Comparison of ENCODE assay signal across 8 cellular contexts in the genomic region with DNA sequence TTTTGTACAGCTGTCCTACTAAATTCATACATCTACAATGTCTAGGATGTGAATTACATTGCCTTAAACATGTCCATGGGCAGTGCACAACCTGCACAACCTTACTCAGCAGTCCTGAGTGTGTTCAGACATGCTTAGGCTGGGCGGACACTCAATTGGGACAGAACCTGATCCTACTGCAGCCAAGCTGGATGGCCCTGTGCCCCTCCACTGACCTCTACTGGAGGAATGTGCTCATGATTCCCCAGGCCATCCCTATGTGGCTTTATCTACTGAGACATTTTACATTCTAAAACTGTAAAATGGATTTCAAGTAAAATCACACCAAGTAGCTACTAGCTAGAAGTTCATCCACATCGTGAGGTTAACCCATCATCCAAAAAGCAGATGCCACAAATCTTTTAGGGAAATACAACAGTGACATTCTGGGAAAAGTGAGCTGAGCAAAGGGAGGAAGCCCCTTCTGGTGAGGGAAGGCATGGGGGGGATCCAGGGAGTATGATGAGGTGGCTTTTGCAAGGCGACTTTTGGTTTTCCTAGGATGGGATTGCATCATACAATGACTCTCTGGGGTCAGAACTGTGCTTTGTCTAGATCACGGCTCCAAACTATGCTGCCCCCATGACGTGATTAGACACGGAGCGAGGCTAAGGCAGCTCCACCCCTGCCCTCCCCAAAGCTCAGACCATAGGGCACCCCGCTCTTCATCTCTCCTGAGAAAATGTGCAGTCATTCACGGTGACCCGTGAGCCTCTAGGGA.
DNase-seq lines count a peak whose midpoint lies in the region; ATAC-seq and TF ChIP-seq lines count a peak whose summit lies in the region.

No MANE protein-coding gene starts in this region.

- peak; percentile 52 for TF ChIP-seq RAD21 in HCT116 (IDR thresholded peaks at IDR 0.05; ENCODE audit: low read depth)

- peak; percentile 17 for DNase-seq in Ammon's horn (ENCODE audit: low spot score)
- DNase-seq in HCT116 (ENCODE audit: low read depth, low spot score) = no peak
- DNase-seq in iPS-NIHi7 (ENCODE audit: extremely low spot score) = peak; percentile 81
- no peak for DNase-seq in glutamatergic neuron
- DNase-seq in NCI-H2196 (lab: John Stamatoyannopoulos, UW; ENCODE audit: unreplicated experiment) = no peak
- no peak for DNase-seq in germinal center (ENCODE audit: low spot score)
- DNase-seq in activated T-cell treated with anti-CD3 and anti-CD28 coated beads, Interleukin-2, amount 50 U/mL, for 1 hour = no peak

- H3K4me1 Mint-ChIP-seq in glutamatergic neuron (ENCODE audit: low read depth, unreplicated experiment) = no peaks in the 10 kb centered on the region

- H4K20me1 ChIP-seq in HCT116 (ENCODE audit: insufficient read depth) = no peaks in the 10 kb centered on the region

- no peaks in the 10 kb centered on the region for H3K79me2 ChIP-seq in HCT116 (ENCODE audit: insufficient read depth, low read length)

- TF ChIP-seq CTCF in HCT116 (IDR thresholded peaks at IDR 0.05 in 2 of 3, conservative IDR thresholded peaks at IDR 0.05 in 1 of 3; ENCODE audit: borderline replicate concordance in 1 of 3, insufficient read depth in 1 of 3, low read depth in 2 of 3, low read length in 2 of 3) (peak in 2 of 3 experiments; percentile 58 to 62; a peak in 4 of 6 replicates), WI38 (IDR thresholded peaks at IDR 0.05; ENCODE audit: low read depth, low read length) (peak; percentile 62), glutamatergic neuron (IDR thresholded peaks at IDR 0.05; ENCODE audit: partially characterized antibody, unreplicated experiment) (no peak)

- no peaks in the 10 kb centered on the region for H3K4me1 ChIP-seq in HCT116 (ENCODE audit: control insufficient read depth in 1 of 2, insufficient read depth in 2 of 2, low read length in 2 of 2)

- H3K36me3 Mint-ChIP-seq in glutamatergic neuron (ENCODE audit: unreplicated experiment) = peaks cover 3% of the 10 kb centered on the region

- H3K36me3 ChIP-seq in HCT116 (ENCODE audit: control insufficient read depth in 1 of 2, insufficient read depth in 2 of 2, low read length in 2 of 2) = no peaks in the 10 kb centered on the region

- H3K9ac ChIP-seq in HCT116 (ENCODE audit: low read length) = no peak overlapping the region

- H2AFZ ChIP-seq in HCT116 (ENCODE audit: low read depth, low read length, poor library complexity, severe bottlenecking) = no peak overlapping the region

- CTCF ChIA-PET in HCT116 (lab: Charles Lee) = interaction anchor here (0.9 to 1.9 kb wide), 8 partner anchors 8 to 583 kb away, joined by 3 to 13 read pairs (median 4); no protein-coding TSS in a partner anchor

- POLR2A ChIA-PET in HCT116 (lab: Charles Lee) = interaction anchor here (0.7 kb wide), 1 partner anchor 17 kb away, joined by 3 read pairs; no protein-coding TSS in a partner anchor

- BruUV-seq in HCT116 (replicated peaks; lab: Mats Ljungman, UMichigan) = no TSS peak

- no peak overlapping the region for H3K4me2 ChIP-seq in HCT116 (ENCODE audit: low read length)

- no peak for TF ChIP-seq POLR2A in HCT116 (IDR thresholded peaks at IDR 0.05; ENCODE audit: borderline replicate concordance, extremely low read depth, insufficient read depth, insufficient read length)

- H3K27ac Mint-ChIP-seq in glutamatergic neuron (ENCODE audit: unreplicated experiment) = no peak overlapping the region

- H3K4me3 ChIP-seq in HCT116 (replicated peaks in 1 of 2; ENCODE audit: low read depth in 1 of 2, low read length in 2 of 2) (no peak overlapping the region), WI38 (ENCODE audit: low read depth, low read length) (no peak overlapping the region)

- ATAC-seq in HCT116 = peak; percentile 89

- H3K9me3 ChIP-seq in HCT116 (ENCODE audit: control insufficient read depth in 1 of 2, insufficient read depth in 1 of 2, low read depth in 1 of 2, low read length in 2 of 2) = no peaks in the 10 kb centered on the region

- H3K4me3 Mint-ChIP-seq in glutamatergic neuron (ENCODE audit: unreplicated experiment) = no peak overlapping the region

- intact Hi-C loops in HCT116 (cut with micrococcal nuclease) = loop anchor here (2.0 to 10.0 kb wide), 3 partner anchors 248 to 570 kb away; no protein-coding TSS in a partner anchor

- no peaks in the 10 kb centered on the region for H3K27me3 ChIP-seq in HCT116 (ENCODE audit: insufficient read depth, low read length)

- RAD21 ChIA-PET in HCT116 (lab: Charles Lee; ENCODE audit: low non-redundant PET in 1 of 2, low total read pairs in 2 of 2, uncharacterized antibody in 2 of 2, unreplicated experiment in 2 of 2) = no interaction called here

- no peaks in the 10 kb centered on the region for H3K27me3 Mint-ChIP-seq in glutamatergic neuron (ENCODE audit: unreplicated experiment)

- no peak overlapping the region for H3K27ac ChIP-seq in HCT116 (ENCODE audit: low read depth, low read length)

- peaks cover 4% of the 10 kb centered on the region for H3K9me3 Mint-ChIP-seq in glutamatergic neuron (ENCODE audit: unreplicated experiment)

- H3K9me2 ChIP-seq in HCT116 (ENCODE audit: insufficient read depth) = no peaks in the 10 kb centered on the region

TF ChIP-seq in HCT116, 20 proteins besides CTCF, POLR2A, EP300 and RAD21:
- no peak for TF ChIP-seq ATF3 (IDR thresholded peaks at IDR 0.05)
- no peak for TF ChIP-seq ELF1 (IDR thresholded peaks at IDR 0.05; ENCODE audit: borderline replicate concordance, low read depth)
- TF ChIP-seq, protein P1, sequence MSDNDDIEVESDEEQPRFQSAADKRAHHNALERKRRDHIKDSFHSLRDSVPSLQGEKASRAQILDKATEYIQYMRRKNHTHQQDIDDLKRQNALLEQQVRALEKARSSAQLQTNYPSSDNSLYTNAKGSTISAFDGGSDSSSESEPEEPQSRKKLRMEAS (IDR thresholded peaks at IDR 0.05) = no peak
- no peak for TF ChIP-seq EGR1 (IDR thresholded peaks at IDR 0.05; ENCODE audit: low read depth)
- TF ChIP-seq POLR2AphosphoS5 (IDR thresholded peaks at IDR 0.05; ENCODE audit: low read depth, low read length) = no peak
- no peak for TF ChIP-seq ZNF274 (IDR thresholded peaks at IDR 0.05; ENCODE audit: low read depth, low read length)
- no peak for TF ChIP-seq FOSL1 (IDR thresholded peaks at IDR 0.05; ENCODE audit: low read depth)
- TF ChIP-seq TCF7L2 (IDR thresholded peaks at IDR 0.05; ENCODE audit: borderline replicate concordance, extremely low read depth, insufficient read depth, insufficient read length) = no peak
- TF ChIP-seq, protein P2, sequence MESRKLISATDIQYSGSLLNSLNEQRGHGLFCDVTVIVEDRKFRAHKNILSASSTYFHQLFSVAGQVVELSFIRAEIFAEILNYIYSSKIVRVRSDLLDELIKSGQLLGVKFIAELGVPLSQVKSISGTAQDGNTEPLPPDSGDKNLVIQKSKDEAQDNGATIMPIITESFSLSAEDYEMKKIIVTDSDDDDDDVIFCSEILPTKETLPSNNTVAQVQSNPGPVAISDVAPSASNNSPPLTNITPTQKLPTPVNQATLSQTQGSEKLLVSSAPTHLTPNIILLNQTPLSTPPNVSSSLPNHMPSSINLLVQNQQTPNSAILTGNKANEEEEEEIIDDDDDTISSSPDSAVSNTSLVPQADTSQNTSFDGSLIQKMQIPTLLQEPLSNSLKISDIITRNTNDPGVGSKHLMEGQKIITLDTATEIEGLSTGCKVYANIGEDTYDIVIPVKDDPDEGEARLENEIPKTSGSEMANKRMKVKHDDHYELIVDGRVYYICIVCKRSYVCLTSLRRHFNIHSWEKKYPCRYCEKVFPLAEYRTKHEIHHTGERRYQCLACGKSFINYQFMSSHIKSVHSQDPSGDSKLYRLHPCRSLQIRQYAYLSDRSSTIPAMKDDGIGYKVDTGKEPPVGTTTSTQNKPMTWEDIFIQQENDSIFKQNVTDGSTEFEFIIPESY (IDR thresholded peaks at IDR 0.05; ENCODE audit: extremely low read depth, insufficient replicate concordance, low read length) = no peak
- no peak for TF ChIP-seq JUND (IDR thresholded peaks at IDR 0.05)
- TF ChIP-seq SP1 (IDR thresholded peaks at IDR 0.05; ENCODE audit: low read depth) = no peak
- no peak for TF ChIP-seq EZH2 (IDR thresholded peaks at IDR 0.05)
- TF ChIP-seq SRF (IDR thresholded peaks at IDR 0.05; ENCODE audit: low read depth) = no peak
- TF ChIP-seq SIN3A (IDR thresholded peaks at IDR 0.05; ENCODE audit: low read depth) = no peak
- TF ChIP-seq CBX3 (IDR thresholded peaks at IDR 0.05; ENCODE audit: low read depth) = no peak

Comparison
In these comparisons a context has a peak if more than half of its experiments do, and no peak if none do; other contexts are left out.
1. DNase-seq: peak in Ammon's horn (single experiment) and iPS-NIHi7 (single experiment); none in HCT116 (single experiment), glutamatergic neuron (single experiment), NCI-H2196 (single experiment), germinal center (single experiment) and activated T-cell treated with anti-CD3 and anti-CD28 coated beads, Interleukin-2, amount 50 U/mL, for 1 hour (single experiment).